ENCODE assay signal across 8 cellular contexts in the genomic region with DNA sequence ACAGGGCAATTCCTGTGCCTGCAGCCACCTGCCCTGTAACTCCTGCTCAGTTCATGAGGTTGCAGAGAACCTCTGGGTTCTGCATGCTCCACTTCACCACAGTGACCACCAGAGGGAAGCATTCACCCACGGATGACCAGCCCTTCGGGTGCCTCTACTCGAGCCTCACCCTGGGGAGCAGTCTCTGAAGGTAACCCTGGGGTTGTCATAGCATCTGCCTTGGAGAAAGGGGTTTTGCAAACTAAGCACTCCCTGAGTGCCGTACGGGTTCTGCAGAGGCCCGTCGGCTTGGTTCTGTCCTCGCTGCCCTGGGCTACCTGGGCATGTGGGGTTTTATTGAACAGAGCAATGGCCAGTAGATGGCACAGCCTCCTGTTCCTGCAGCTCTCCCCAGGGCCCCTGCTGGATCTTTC. TPM values are rescaled to one million over a fixed set of nuclear protein-coding genes. Genes with fewer than 3 reads are reported as not detected.
DNase-seq lines count a peak whose midpoint lies in the region; ATAC-seq, FAIRE-seq and TF ChIP-seq lines count a peak whose summit lies in the region.

No MANE protein-coding gene starts in this region.

- intact Hi-C loops in kidney (cut with DNase I) = no loop called here

- H3K36me3 ChIP-seq in H7 (replicated peaks; ENCODE audit: control insufficient read depth, insufficient read depth, low read length) = no peaks in the 10 kb centered on the region
- no peaks in the 10 kb centered on the region for H3K36me3 ChIP-seq in kidney (ENCODE audit: control insufficient read depth in 1 of 2, insufficient read depth in 2 of 2, low read length in 2 of 2)

- no peaks in the 10 kb centered on the region for H3K9me3 ChIP-seq in kidney (ENCODE audit: control insufficient read depth in 1 of 2, low read length in 2 of 2)

- TF ChIP-seq CTCF in VCaP (conservative IDR thresholded peaks at IDR 0.05) (peak; percentile 81), kidney (IDR thresholded peaks at IDR 0.05; ENCODE audit: borderline replicate concordance, extremely low read depth, insufficient read depth) (peak; percentile 64)

- ATAC-seq in GM18861 (IDR thresholded peaks at IDR 0.05; ENCODE audit: unreplicated experiment) = no peak

- no peak for FAIRE-seq in kidney (lab: Jason Lieb, UNC)

- peak; percentile 81 for DNase-seq in ELF-1 (ENCODE audit: low read depth, low spot score)
- DNase-seq in H7 = peak; percentile 68
- peak; percentile 67 for DNase-seq in NCI-H1694 (lab: John Stamatoyannopoulos, UW)
- peak; percentile 56 to 79 for DNase-seq in T47D (ENCODE audit: low read depth in 1 of 2, low spot score in 1 of 2)
- DNase-seq in kidney = no peak
- peak; percentile 45 to 59 for DNase-seq in stimulated activated CD4-positive, alpha-beta T cell treated with anti-CD3 and anti-CD28 coated beads, Interleukin-4, amount 100 ng/mL, for 48 hours (ENCODE audit: low read depth in 2 of 2)

- no peak overlapping the region for H3K27ac ChIP-seq in VCaP
- no peak overlapping the region for H3K27ac ChIP-seq in kidney (ENCODE audit: low read depth in 2 of 2, low read length in 2 of 2)

- in situ Hi-C loops in T47D (cut with HindIII; ENCODE audit: low pct_unique_long_range_greater_than_20kb, low sequenced_read_pairs) = no loop called here

- H3K27me3 ChIP-seq in H7 (ENCODE audit: control insufficient read depth, insufficient read depth, low read length) = no peaks in the 10 kb centered on the region

- H3K9ac ChIP-seq in kidney (ENCODE audit: low read length in 2 of 2) = peak overlapping the region in 1 of 2 donors; percentile 12

- H3K4me1 ChIP-seq in kidney (ENCODE audit: control insufficient read depth in 1 of 2, insufficient read depth in 1 of 2, low read depth in 1 of 2, low read length in 2 of 2) = no peaks in the 10 kb centered on the region

- H3K4me3 ChIP-seq in H7 (ENCODE audit: insufficient read depth, low read depth, low read length) = no peak overlapping the region
- H3K4me3 ChIP-seq in kidney (ENCODE audit: low read length in 2 of 2) = no peak overlapping the region

RNA-seq across cellular contexts. Expression of a gene that starts 10.2 kb away (rescaled TPM):
- not detected in 2 replicates for total RNA-seq in H7 (2014; rRNA removed; shearing (Covaris generic))
- not detected for total RNA-seq in kidney
- polyA plus RNA-seq in kidney (ENCODE audit: insufficient read depth, low read depth, low replicate concordance) = not detected
